20 cellular contexts compared by ENCODE assay signal in the genomic region with DNA sequence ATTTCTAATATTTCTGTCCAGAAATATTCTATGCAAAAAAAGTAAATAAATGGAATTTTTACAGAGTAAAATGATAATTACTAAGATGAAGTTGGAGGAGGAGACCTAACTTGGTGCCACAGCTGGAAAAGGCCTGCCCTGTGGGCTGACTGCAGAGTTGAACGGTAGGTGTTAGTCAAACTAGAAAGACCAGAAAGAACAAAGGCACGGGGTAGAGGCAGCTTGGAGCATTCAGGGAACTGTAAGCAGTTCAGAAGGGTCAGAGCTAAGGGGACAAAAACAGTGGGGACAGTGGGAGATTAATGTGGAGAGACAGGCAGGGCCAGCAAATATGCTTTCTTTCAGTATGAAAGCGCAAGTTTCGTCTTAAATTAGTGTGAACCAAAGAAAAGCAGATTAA. TPM values are rescaled to one million over a fixed set of nuclear protein-coding genes. Genes with fewer than 3 reads are reported as not detected.
DNase-seq lines count a peak whose midpoint lies in the region; ATAC-seq and TF ChIP-seq lines count a peak whose summit lies in the region.
"Had no signal": no experiment of that assay in that cellular context is flagged by ENCODE, and none has a peak within 500 bp of the region (broad histone marks: within the 10 kb centered on the region; RNA-seq: fewer than 3 reads in every experiment).

No MANE protein-coding gene starts in this region.

- ATAC-seq in GM18868 (IDR thresholded peaks at IDR 0.05; ENCODE audit: unreplicated experiment) (peak; percentile 19), GM18909 (IDR thresholded peaks at IDR 0.05; ENCODE audit: poor library complexity, unreplicated experiment) (no peak), HG03135 (IDR thresholded peaks at IDR 0.05; ENCODE audit: unreplicated experiment) (no peak)
- ATAC-seq: gastrocnemius medialis, SK-N-SH treated with all-trans-retinoic acid at 6 μM for 48 hours had no signal

- H3K4me3 Mint-ChIP-seq in activated CD4-positive, alpha-beta T cell treated with anti-CD3 and anti-CD28 coated beads, Interleukin-2, amount 10 ng/mL, durations not matched to agents 24 days and 14 days, result peak overlapping the region; percentile 3
- no peak overlapping the region for H3K4me3 Mint-ChIP-seq in activated CD4-positive, alpha-beta T cell treated with anti-CD3 and anti-CD28 coated beads, Interleukin-2, amount 10 ng/mL, durations not matched to agents 7 days and 5 days
- H3K4me3 Mint-ChIP-seq in activated T-helper 2 cell treated with anti-CD3 and anti-CD28 coated beads, Interferon-gamma antibody, Interleukin-2, Interleukin-4, amounts not matched to agents 10 μg/mL and 5 μg/mL and 100 μg/mL, durations not matched to agents 14 hours and 24 hours and 36 hours (ENCODE audit: low read depth), result peak overlapping the region; percentile 22
- H3K4me3 Mint-ChIP-seq in nephron progenitor cell, result peak overlapping the region; percentile 3
- H3K4me3 Mint-ChIP-seq: activated naive CD4-positive, alpha-beta T cell treated with anti-CD3 and anti-CD28 coated beads, Interleukin-2, amount 10 ng/mL, durations not matched to agents 7 days and 5 days; IgD-negative memory B cell; memory B cell had no signal

- CTCF ChIA-PET in activated CD4-positive, alpha-beta T cell treated with anti-CD3 and anti-CD28 coated beads, Interleukin-2, amount 10 ng/mL, durations not matched to agents 7 days and 5 days (lab: Charles Lee), result no interaction called here

- peaks cover 37% of the 10 kb centered on the region for H3K4me1 Mint-ChIP-seq in activated CD4-positive, alpha-beta T cell treated with anti-CD3 and anti-CD28 coated beads, Interleukin-2, amount 10 ng/mL, durations not matched to agents 24 days and 14 days
- peaks cover 13% of the 10 kb centered on the region for H3K4me1 Mint-ChIP-seq in activated CD4-positive, alpha-beta T cell treated with anti-CD3 and anti-CD28 coated beads, Interleukin-2, amount 10 ng/mL, durations not matched to agents 7 days and 5 days
- peaks cover 42% of the 10 kb centered on the region for H3K4me1 Mint-ChIP-seq in activated T-helper 2 cell treated with anti-CD3 and anti-CD28 coated beads, Interferon-gamma antibody, Interleukin-2, Interleukin-4, amounts not matched to agents 10 μg/mL and 5 μg/mL and 100 μg/mL, durations not matched to agents 14 hours and 24 hours and 36 hours (ENCODE audit: low read depth)
- peaks cover 75% of the 10 kb centered on the region for H3K4me1 Mint-ChIP-seq in nephron progenitor cell

- DNase-seq in activated CD4-positive, alpha-beta T cell treated with anti-CD3 and anti-CD28 coated beads, Interleukin-2, amount 10 ng/mL, durations not matched to agents 24 days and 14 days, result peak; percentile 57
- no peak for DNase-seq in activated CD4-positive, alpha-beta T cell treated with anti-CD3 and anti-CD28 coated beads, Interleukin-2, amount 10 ng/mL, durations not matched to agents 7 days and 5 days
- DNase-seq in activated T-helper 2 cell treated with anti-CD3 and anti-CD28 coated beads, Interferon-gamma antibody, Interleukin-2, Interleukin-4, amounts not matched to agents 10 μg/mL and 5 μg/mL and 100 μg/mL, durations not matched to agents 14 hours and 24 hours and 36 hours (ENCODE audit: low spot score), result no peak
- DNase-seq in nephron progenitor cell, result no peak
- no peak for DNase-seq in NCI-H2171 (lab: John Stamatoyannopoulos, UW)
- DNase-seq: activated CD8-positive, alpha-beta memory T cell treated with anti-CD3 and anti-CD28 coated beads, Interleukin-2, amount 50 U/mL, for 48 hours; activated naive CD4-positive, alpha-beta T cell treated with anti-CD3 and anti-CD28 coated beads, Interleukin-2, amount 10 ng/mL, durations not matched to agents 7 days and 5 days; effector memory CD4-positive, alpha-beta T cell; gastrocnemius medialis; kidney glomerular epithelial cell; NCI-H1417 treated with DMSO at 0.1 percent for 48 hours; NCI-H510A treated with DMSO at 0.1 percent for 48 hours; stimulated activated CD4-positive, alpha-beta T cell treated with anti-CD3 and anti-CD28 coated beads, Interleukin-4, amount 100 ng/mL, for 4 hours; T-helper 9 cell had no signal

- TF ChIP-seq CTCF in nephron progenitor cell (IDR thresholded peaks at IDR 0.05), result no peak

- H3K36me3 Mint-ChIP-seq in activated CD4-positive, alpha-beta T cell treated with anti-CD3 and anti-CD28 coated beads, Interleukin-2, amount 10 ng/mL, durations not matched to agents 24 days and 14 days (ENCODE audit: low read depth), result peaks cover 10% of the 10 kb centered on the region
- no peaks in the 10 kb centered on the region for H3K36me3 Mint-ChIP-seq in activated CD4-positive, alpha-beta T cell treated with anti-CD3 and anti-CD28 coated beads, Interleukin-2, amount 10 ng/mL, durations not matched to agents 7 days and 5 days (ENCODE audit: low read depth)
- H3K36me3 Mint-ChIP-seq in activated T-helper 2 cell treated with anti-CD3 and anti-CD28 coated beads, Interferon-gamma antibody, Interleukin-2, Interleukin-4, amounts not matched to agents 10 μg/mL and 5 μg/mL and 100 μg/mL, durations not matched to agents 14 hours and 24 hours and 36 hours (ENCODE audit: low read depth), result peaks cover 24% of the 10 kb centered on the region
- H3K36me3 Mint-ChIP-seq in nephron progenitor cell (ENCODE audit: low read depth), result peaks cover 2% of the 10 kb centered on the region
- H3K36me3 Mint-ChIP-seq: activated naive CD4-positive, alpha-beta T cell treated with anti-CD3 and anti-CD28 coated beads, Interleukin-2, amount 10 ng/mL, durations not matched to agents 7 days and 5 days; IgD-negative memory B cell; memory B cell had no signal

- H3K27me3 Mint-ChIP-seq in activated CD4-positive, alpha-beta T cell treated with anti-CD3 and anti-CD28 coated beads, Interleukin-2, amount 10 ng/mL, durations not matched to agents 24 days and 14 days, result no peaks in the 10 kb centered on the region
- no peaks in the 10 kb centered on the region for H3K27me3 Mint-ChIP-seq in activated CD4-positive, alpha-beta T cell treated with anti-CD3 and anti-CD28 coated beads, Interleukin-2, amount 10 ng/mL, durations not matched to agents 7 days and 5 days
- H3K27me3 Mint-ChIP-seq in activated T-helper 2 cell treated with anti-CD3 and anti-CD28 coated beads, Interferon-gamma antibody, Interleukin-2, Interleukin-4, amounts not matched to agents 10 μg/mL and 5 μg/mL and 100 μg/mL, durations not matched to agents 14 hours and 24 hours and 36 hours (ENCODE audit: low read depth), result no peaks in the 10 kb centered on the region
- no peaks in the 10 kb centered on the region for H3K27me3 Mint-ChIP-seq in nephron progenitor cell (ENCODE audit: low read depth, poor library complexity)
- H3K27me3 Mint-ChIP-seq: activated naive CD4-positive, alpha-beta T cell treated with anti-CD3 and anti-CD28 coated beads, Interleukin-2, amount 10 ng/mL, durations not matched to agents 7 days and 5 days; IgD-negative memory B cell; memory B cell had no signal

- H3K27ac Mint-ChIP-seq in activated CD4-positive, alpha-beta T cell treated with anti-CD3 and anti-CD28 coated beads, Interleukin-2, amount 10 ng/mL, durations not matched to agents 24 days and 14 days, result peak overlapping the region; percentile 68
- no peak overlapping the region for H3K27ac Mint-ChIP-seq in activated CD4-positive, alpha-beta T cell treated with anti-CD3 and anti-CD28 coated beads, Interleukin-2, amount 10 ng/mL, durations not matched to agents 7 days and 5 days
- H3K27ac Mint-ChIP-seq in activated T-helper 2 cell treated with anti-CD3 and anti-CD28 coated beads, Interferon-gamma antibody, Interleukin-2, Interleukin-4, amounts not matched to agents 10 μg/mL and 5 μg/mL and 100 μg/mL, durations not matched to agents 14 hours and 24 hours and 36 hours, result peak overlapping the region; percentile 83
- peak overlapping the region; percentile 96 for H3K27ac Mint-ChIP-seq in nephron progenitor cell
- H3K27ac Mint-ChIP-seq: activated naive CD4-positive, alpha-beta T cell treated with anti-CD3 and anti-CD28 coated beads, Interleukin-2, amount 10 ng/mL, durations not matched to agents 7 days and 5 days; memory B cell had no signal

- intact Hi-C loops in activated CD4-positive, alpha-beta T cell treated with anti-CD3 and anti-CD28 coated beads, Interleukin-2, amount 10 ng/mL, durations not matched to agents 24 days and 14 days (cut with micrococcal nuclease), result loop anchor here (5.0 to 10.0 kb wide), 5 partner anchors 80 to 1467 kb away; a partner anchor contains a TSS
- intact Hi-C loops in activated T-helper 2 cell treated with anti-CD3 and anti-CD28 coated beads, Interferon-gamma antibody, Interleukin-2, Interleukin-4, amounts not matched to agents 10 μg/mL and 5 μg/mL and 100 μg/mL, durations not matched to agents 14 hours and 24 hours and 36 hours (cut with micrococcal nuclease), result loop anchor here (10.0 kb wide), 1 partner anchor 1437 kb away; no protein-coding TSS in a partner anchor

- H3K9me3 Mint-ChIP-seq in activated CD4-positive, alpha-beta T cell treated with anti-CD3 and anti-CD28 coated beads, Interleukin-2, amount 10 ng/mL, durations not matched to agents 24 days and 14 days, result peaks cover 27% of the 10 kb centered on the region
- H3K9me3 Mint-ChIP-seq in activated CD4-positive, alpha-beta T cell treated with anti-CD3 and anti-CD28 coated beads, Interleukin-2, amount 10 ng/mL, durations not matched to agents 7 days and 5 days, result peaks cover under 1% of the 10 kb centered on the region
- H3K9me3 Mint-ChIP-seq in activated T-helper 2 cell treated with anti-CD3 and anti-CD28 coated beads, Interferon-gamma antibody, Interleukin-2, Interleukin-4, amounts not matched to agents 10 μg/mL and 5 μg/mL and 100 μg/mL, durations not matched to agents 14 hours and 24 hours and 36 hours, result peaks cover 20% of the 10 kb centered on the region
- H3K9me3 Mint-ChIP-seq in nephron progenitor cell, result peaks cover 17% of the 10 kb centered on the region
- H3K9me3 Mint-ChIP-seq: activated naive CD4-positive, alpha-beta T cell treated with anti-CD3 and anti-CD28 coated beads, Interleukin-2, amount 10 ng/mL, durations not matched to agents 7 days and 5 days; memory B cell had no signal

- POLR2A ChIA-PET in activated CD4-positive, alpha-beta T cell treated with anti-CD3 and anti-CD28 coated beads, Interleukin-2, amount 10 ng/mL, durations not matched to agents 7 days and 5 days (lab: Charles Lee), result no interaction called here

RNA-seq across cellular contexts. Expression of a gene that starts 39.3 kb away (rescaled TPM):
- total RNA-seq in activated CD4-positive, alpha-beta T cell treated with anti-CD3 and anti-CD28 coated beads, Interleukin-2, amount 10 ng/mL, durations not matched to agents 24 days and 14 days, result 4.2 and 4.6 TPM in 2 replicates
- total RNA-seq in activated CD4-positive, alpha-beta T cell treated with anti-CD3 and anti-CD28 coated beads, Interleukin-2, amount 10 ng/mL, durations not matched to agents 7 days and 5 days, result not detected
- 5.1 and 5.3 TPM in 2 replicates for total RNA-seq in activated T-helper 2 cell treated with anti-CD3 and anti-CD28 coated beads, Interferon-gamma antibody, Interleukin-2, Interleukin-4, amounts not matched to agents 10 μg/mL and 5 μg/mL and 100 μg/mL, durations not matched to agents 14 hours and 24 hours and 36 hours
